ENCODE assay signal across 10 cellular contexts in genomic region chr1:9400425-9401079, GRCh38.
DNase-seq lines count a peak whose midpoint lies in the region; ATAC-seq and TF ChIP-seq lines count a peak whose summit lies in the region.
"Had no signal": no experiment of that assay in that cellular context is flagged by ENCODE, and none has a peak within 500 bp of the region (broad histone marks: within the 10 kb centered on the region; RNA-seq: fewer than 3 reads in every experiment).

No MANE protein-coding gene starts in this region.

- H3K27ac ChIP-seq in MM.1S (ENCODE audit: low read length): no peak overlapping the region
- H3K27ac ChIP-seq: left lung had no signal

- in situ Hi-C loops in astrocyte of the spinal cord (cut with HindIII; ENCODE audit: low sequenced_read_pairs): no loop called here

- H3K4me1 ChIP-seq in MM.1S (ENCODE audit: low read length) (no peaks in the 10 kb centered on the region), mucosa of descending colon (ENCODE audit: low read depth) (peaks cover 12% of the 10 kb centered on the region)

- intact Hi-C loops in mucosa of descending colon (cut with DNase I, micrococcal nuclease): no loop called here

- H3K27me3 ChIP-seq in MM.1S (replicated peaks; ENCODE audit: insufficient read depth, low read length): no peaks in the 10 kb centered on the region
- H3K27me3 ChIP-seq: left lung had no signal

- H2AFZ ChIP-seq in MM.1S (ENCODE audit: low read length): no peak overlapping the region

- H3K9me3 ChIP-seq in MM.1S (replicated peaks; ENCODE audit: insufficient read depth, low read length): no peaks in the 10 kb centered on the region
- no peaks in the 10 kb centered on the region for H3K9me3 ChIP-seq in mucosa of descending colon
- H3K9me3 ChIP-seq: left lung had no signal

- H3K4me2 ChIP-seq in MM.1S (ENCODE audit: low read depth, low read length): no peak overlapping the region

- no peak overlapping the region for H3K9ac ChIP-seq in MM.1S (ENCODE audit: low read length)

- no peaks in the 10 kb centered on the region for H3K9me2 ChIP-seq in MM.1S (replicated peaks; ENCODE audit: insufficient read depth, low read length)

- TF ChIP-seq CTCF in MM.1S (IDR thresholded peaks at IDR 0.05; ENCODE audit: low read length) (no peak), astrocyte of the spinal cord (IDR thresholded peaks at IDR 0.05; ENCODE audit: low read depth, low read length) (no peak), mucosa of descending colon (IDR thresholded peaks at IDR 0.05) (no peak)

- DNase-seq in COLO668 (lab: John Stamatoyannopoulos, UW; ENCODE audit: unreplicated experiment) (peak; percentile 80), MM.1S (peak; percentile 16), astrocyte of the spinal cord (ENCODE audit: low read depth, low spot score) (peak; percentile 46), mucosa of descending colon (peak in 2 of 3 donors; percentile 47 to 55), NCI-H146 treated with DMSO at 0.1 percent for 48 hours (lab: John Stamatoyannopoulos, UW; ENCODE audit: unreplicated experiment) (no peak), globus pallidus (ENCODE audit: low spot score) (no peak), iPS-NIHi7 (ENCODE audit: extremely low spot score) (no peak)
- DNase-seq: left lung, NCI-H526 treated with DMSO at 0.1 percent for 48 hours had no signal

- no peaks in the 10 kb centered on the region for H4K20me1 ChIP-seq in MM.1S (ENCODE audit: insufficient read depth, low read length)

- no peaks in the 10 kb centered on the region for H3K79me2 ChIP-seq in MM.1S (ENCODE audit: low read length)

- H3K36me3 ChIP-seq in MM.1S (replicated peaks; ENCODE audit: insufficient read depth, low read length): no peaks in the 10 kb centered on the region
- H3K36me3 ChIP-seq in mucosa of descending colon (ENCODE audit: low read depth): no peaks in the 10 kb centered on the region
- H3K36me3 ChIP-seq: left lung had no signal

- ATAC-seq in mucosa of descending colon (peak; percentile 80), GM19452 (IDR thresholded peaks at IDR 0.05; ENCODE audit: unreplicated experiment) (no peak)

- H3K4me3 ChIP-seq in MM.1S (ENCODE audit: low read length): no peak overlapping the region
- H3K4me3 ChIP-seq in astrocyte of the spinal cord (ENCODE audit: low read depth, low read length): no peak overlapping the region
- no peak overlapping the region for H3K4me3 ChIP-seq in mucosa of descending colon
- H3K4me3 ChIP-seq: left lung had no signal

- no peaks in the 10 kb centered on the region for H3F3A ChIP-seq in MM.1S (ENCODE audit: insufficient read depth, low read length)

Comparison
In these comparisons a context has a peak if more than half of its experiments do, and no peak if none do; other contexts are left out.
1. DNase-seq: peak in COLO668 (single experiment), MM.1S (single experiment), astrocyte of the spinal cord (single experiment) and mucosa of descending colon (2 of 3); none in NCI-H146 treated with DMSO at 0.1 percent for 48 hours (single experiment), globus pallidus (single experiment) and iPS-NIHi7 (single experiment).